In the genomic region with DNA sequence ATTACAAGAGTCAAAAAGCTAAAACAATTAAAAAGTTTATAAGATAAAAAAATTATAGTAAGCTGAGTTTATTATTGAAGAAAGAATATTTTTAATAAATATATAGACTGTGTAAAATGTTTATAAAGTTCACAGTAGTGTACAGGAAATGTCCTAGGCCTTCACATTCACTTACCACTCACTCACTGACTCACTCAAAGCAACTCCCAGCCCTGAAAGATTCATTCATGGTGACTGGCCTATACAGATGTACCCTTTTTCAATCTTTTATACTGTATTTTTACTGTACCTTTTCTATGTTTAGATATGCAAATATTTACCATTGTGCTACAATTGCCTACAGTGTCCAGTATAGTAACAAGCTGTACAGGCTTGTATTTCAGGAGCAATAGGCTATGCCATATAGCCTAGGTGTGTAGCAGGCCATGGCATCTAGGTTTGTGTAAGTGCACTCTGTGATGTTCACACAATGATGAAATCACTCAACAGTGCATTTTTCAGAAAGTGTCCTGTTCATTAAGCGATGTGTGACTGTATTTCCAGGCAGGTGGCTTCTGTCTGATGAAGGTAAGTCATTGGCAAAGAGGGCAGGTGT, we compare ENCODE assay signal across 22 cellular contexts.
A peak's percentile ranks its signal among the peaks of the same experiment; 100 is the strongest.
DNase-seq lines count a peak whose midpoint lies in the region; FAIRE-seq and TF ChIP-seq lines count a peak whose summit lies in the region.
"Had no signal": no experiment of that assay in that cellular context is flagged by ENCODE, and none has a peak within 500 bp of the region (broad histone marks: within the 10 kb centered on the region; RNA-seq: fewer than 3 reads in every experiment).

No MANE protein-coding gene starts in this region.

- in situ Hi-C loops in astrocyte of the spinal cord (cut with HindIII; ENCODE audit: low sequenced_read_pairs), result no loop called here

- POLR2A ChIA-PET in PC-9 (lab: Charles Lee; ENCODE audit: unreplicated experiment), result no interaction called here

- no peak overlapping the region for H3K27ac Mint-ChIP-seq in neural progenitor cell
- H3K27ac Mint-ChIP-seq: activated naive CD4-positive, alpha-beta T cell treated with anti-CD3 and anti-CD28 coated beads, Interleukin-2, amount 50 U/mL, for 24 hours; CD8-positive, alpha-beta T cell; GM23338; memory B cell; nephron had no signal

- no peak overlapping the region for H3K4me3 Mint-ChIP-seq in neural progenitor cell
- H3K4me3 Mint-ChIP-seq: activated naive CD4-positive, alpha-beta T cell treated with anti-CD3 and anti-CD28 coated beads, Interleukin-2, amount 50 U/mL, for 24 hours; CD8-positive, alpha-beta T cell; GM23338; memory B cell; nephron had no signal

- no peak overlapping the region for H3K9ac ChIP-seq in neural progenitor cell

- no peak overlapping the region for H2AFZ ChIP-seq in PC-9
- H2AFZ ChIP-seq in neural progenitor cell (replicated peaks), result no peak overlapping the region
- H2AFZ ChIP-seq: GM23338 had no signal

- intact Hi-C loops in PC-9 (cut with micrococcal nuclease; ENCODE audit: unreplicated experiment), result no loop called here

- no peaks in the 10 kb centered on the region for H3K9me3 Mint-ChIP-seq in neural progenitor cell
- H3K9me3 Mint-ChIP-seq: GM23338, nephron had no signal

- no peaks in the 10 kb centered on the region for H3K27me3 Mint-ChIP-seq in neural progenitor cell (ENCODE audit: insufficient read depth, low read depth)
- H3K27me3 Mint-ChIP-seq: memory B cell had no signal

- no peaks in the 10 kb centered on the region for H3K9me2 ChIP-seq in PC-9 (ENCODE audit: insufficient read depth)

- H3F3A ChIP-seq in PC-9 (ENCODE audit: insufficient read depth, low read depth) (no peaks in the 10 kb centered on the region), neural progenitor cell (ENCODE audit: low read depth) (no peaks in the 10 kb centered on the region)

- no peak for TF ChIP-seq CTCF in AG10803 (conservative IDR thresholded peaks at IDR 0.05; ENCODE audit: low read length)
- TF ChIP-seq CTCF in astrocyte of the spinal cord (IDR thresholded peaks at IDR 0.05; ENCODE audit: low read depth, low read length), result no peak
- TF ChIP-seq CTCF in PC-9 (conservative IDR thresholded peaks at IDR 0.05), result no peak
- no peak for TF ChIP-seq CTCF in neural progenitor cell (IDR thresholded peaks at IDR 0.05)

- H3K4me1 Mint-ChIP-seq in neural progenitor cell, result no peaks in the 10 kb centered on the region
- H3K4me1 Mint-ChIP-seq: activated naive CD4-positive, alpha-beta T cell treated with anti-CD3 and anti-CD28 coated beads, Interleukin-2, amount 50 U/mL, for 24 hours; GM23338; nephron had no signal

- H3K27me3 ChIP-seq in PC-9 (ENCODE audit: insufficient read depth, low read depth) (no peaks in the 10 kb centered on the region), neural progenitor cell (no peaks in the 10 kb centered on the region)
- H3K27me3 ChIP-seq: cardiac muscle cell, gastroesophageal sphincter, vagina had no signal

- no peak overlapping the region for H3K4me3 ChIP-seq in AG10803 (ENCODE audit: low read length)
- H3K4me3 ChIP-seq in astrocyte of the spinal cord (ENCODE audit: low read depth, low read length), result no peak overlapping the region
- no peak overlapping the region for H3K4me3 ChIP-seq in PC-9
- no peak overlapping the region for H3K4me3 ChIP-seq in neural progenitor cell
- H3K4me3 ChIP-seq: cardiac muscle cell, gastroesophageal sphincter, GM12878, GM23338, vagina had no signal

- CTCF ChIA-PET in PC-9 (lab: Charles Lee), result no interaction called here

- H3K9me3 ChIP-seq in PC-9 (ENCODE audit: insufficient read depth, low read depth), result no peaks in the 10 kb centered on the region
- no peaks in the 10 kb centered on the region for H3K9me3 ChIP-seq in neural progenitor cell (ENCODE audit: low read depth)
- H3K9me3 ChIP-seq: gastroesophageal sphincter, vagina had no signal

- no TSS peak for BruUV-seq in PC-9 (replicated peaks; lab: Mats Ljungman, UMichigan)

- H3K79me2 ChIP-seq in PC-9 (ENCODE audit: low read depth), result no peaks in the 10 kb centered on the region
- H3K79me2 ChIP-seq in neural progenitor cell (ENCODE audit: low read depth), result no peaks in the 10 kb centered on the region

- no peaks in the 10 kb centered on the region for H4K20me1 ChIP-seq in PC-9 (ENCODE audit: insufficient read depth)
- H4K20me1 ChIP-seq in neural progenitor cell (ENCODE audit: low read depth), result no peaks in the 10 kb centered on the region

- no peaks in the 10 kb centered on the region for H3K4me1 ChIP-seq in PC-9 (replicated peaks; ENCODE audit: insufficient read depth)
- no peaks in the 10 kb centered on the region for H3K4me1 ChIP-seq in neural progenitor cell
- H3K4me1 ChIP-seq: gastroesophageal sphincter, vagina had no signal

- no peaks in the 10 kb centered on the region for H3K36me3 Mint-ChIP-seq in neural progenitor cell
- H3K36me3 Mint-ChIP-seq: activated naive CD4-positive, alpha-beta T cell treated with anti-CD3 and anti-CD28 coated beads, Interleukin-2, amount 50 U/mL, for 24 hours; CD8-positive, alpha-beta T cell; memory B cell had no signal

- H3K4me2 ChIP-seq in PC-9, result no peak overlapping the region
- no peak overlapping the region for H3K4me2 ChIP-seq in neural progenitor cell
- H3K4me2 ChIP-seq: GM23338 had no signal

- FAIRE-seq in islet of Langerhans (lab: Jason Lieb, UNC), result peak; percentile 38
- FAIRE-seq: GM12878 had no signal

- DNase-seq in AG10803 (ENCODE audit: low read depth), result peak; percentile 18
- peak; percentile 74 for DNase-seq in HT1080 (ENCODE audit: low read depth)
- peak; percentile 48 for DNase-seq in astrocyte of the spinal cord (ENCODE audit: low read depth, low spot score)
- DNase-seq in PC-9, result no peak
- DNase-seq in neural progenitor cell (ENCODE audit: low spot score), result no peak
- no peak for DNase-seq in NCI-H1694 treated with DMSO at 0.1 percent for 48 hours (lab: John Stamatoyannopoulos, UW)
- no peak for DNase-seq in Ammon's horn (ENCODE audit: low spot score)
- DNase-seq: ACHN; activated CD4-positive, alpha-beta T cell treated with anti-CD3 and anti-CD28 coated beads for 48 hours; activated CD8-positive, alpha-beta memory T cell treated with anti-CD3 and anti-CD28 coated beads, Interleukin-2, amount 50 U/mL, for 48 hours; CD8-positive, alpha-beta T cell; effector memory CD4-positive, alpha-beta T cell; NCI-H446 had no signal

- H3K27ac ChIP-seq in PC-9 (no peak overlapping the region), neural progenitor cell (no peak overlapping the region)
- H3K27ac ChIP-seq: cardiac muscle cell, gastroesophageal sphincter, vagina had no signal

- H3K36me3 ChIP-seq in PC-9 (ENCODE audit: low read depth) (no peaks in the 10 kb centered on the region), neural progenitor cell (no peaks in the 10 kb centered on the region)
- H3K36me3 ChIP-seq: cardiac muscle cell, gastroesophageal sphincter, vagina had no signal

Comparison
In these comparisons a context has a peak if more than half of its experiments do, and no peak if none do; other contexts are left out.
1. DNase-seq: peak in AG10803 (single experiment), HT1080 (single experiment) and astrocyte of the spinal cord (single experiment); none in PC-9 (0 of 2), neural progenitor cell (single experiment), NCI-H1694 treated with DMSO at 0.1 percent for 48 hours (single experiment) and Ammon's horn (single experiment).